ENCODE assay signal across 10 cellular contexts in the genomic region with DNA sequence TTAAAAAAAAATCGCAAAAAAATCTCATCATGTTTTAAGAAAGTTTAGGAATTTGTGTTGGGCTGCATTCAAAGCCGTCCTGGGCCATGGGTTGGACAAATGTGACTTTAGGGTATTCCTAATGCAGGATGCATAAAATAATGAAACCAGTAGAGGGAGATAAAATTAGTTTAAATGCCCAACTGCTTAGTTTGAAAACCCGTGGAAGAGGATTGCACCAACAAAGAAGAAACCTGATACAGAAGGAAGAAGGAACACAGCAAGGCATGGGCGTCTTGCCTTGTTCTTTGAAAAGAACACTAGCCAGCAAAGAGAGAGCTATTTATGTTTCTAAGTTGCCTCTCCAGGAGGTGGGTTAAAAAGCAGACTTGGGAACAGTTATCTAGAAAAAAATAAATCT. TPM values are rescaled to one million over a fixed set of nuclear protein-coding genes. Genes with fewer than 3 reads are reported as not detected.
DNase-seq lines count a peak whose midpoint lies in the region; ATAC-seq, FAIRE-seq and TF ChIP-seq lines count a peak whose summit lies in the region.
"Had no signal": no experiment of that assay in that cellular context is flagged by ENCODE, and none has a peak within 500 bp of the region (broad histone marks: within the 10 kb centered on the region; RNA-seq: fewer than 3 reads in every experiment).

No MANE protein-coding gene starts in this region.

- POLR2A ChIA-PET in K562 (lab: Yijun Ruan, JAX) = interaction anchor here (2.4 kb wide), 1 partner anchor 10 kb away, joined by 8 read pairs; no protein-coding TSS in a partner anchor

- CTCF ChIA-PET in K562 (lab: Yijun Ruan, JAX; ENCODE audit: low intra/inter-chr PET ratio) = no interaction called here

- intact Hi-C loops in K562 (cut with micrococcal nuclease) = no loop called here

- 25% methylated on average over 4 of the region's 4 CpGs for WGBS in K562 (ENCODE audit: insufficient coverage, low coverage, missing lambda C conversion rate)

- no peaks in the 10 kb centered on the region for H3K9me3 ChIP-seq in K562 (replicated peaks; ENCODE audit: control insufficient read depth, insufficient read depth, low read depth, low read length)
- H3K9me3 ChIP-seq: thoracic aorta had no signal

- in situ Hi-C loops in K562 (cut with MboI) = no loop called here

- no peak for TF ChIP-seq RAD21 in K562 (CRISPR knock-in tag; conservative IDR thresholded peaks at IDR 0.05 in 1 of 2, IDR thresholded peaks at IDR 0.05 in 1 of 2)

- TF ChIP-seq EP300 in K562 (IDR thresholded peaks at IDR 0.05; ENCODE audit: low read length) = no peak

- H3K4me2 ChIP-seq in K562 (ENCODE audit: insufficient read depth, low read length) = no peak overlapping the region

- TF ChIP-seq CTCF in LNCaP clone FGC (IDR thresholded peaks at IDR 0.05; ENCODE audit: control insufficient read depth, extremely low read depth, insufficient read depth) = peak; percentile 18; the same call in 1 of the 2 replicates
- TF ChIP-seq CTCF in K562 (IDR thresholded peaks at IDR 0.05 in 2 of 3, conservative IDR thresholded peaks at IDR 0.05 in 1 of 3; ENCODE audit: insufficient read depth in 2 of 3, low read depth in 1 of 3, low read length in 3 of 3) = peak in 1 of 3 experiments; percentile 21; a peak in 1 of 6 replicates
- peak in 1 of 3 experiments; percentile 17 for TF ChIP-seq CTCF in nephron (IDR thresholded peaks at IDR 0.05; ENCODE audit: unreplicated experiment in 3 of 3)

- no peak overlapping the region for H3K9ac ChIP-seq in K562 (ENCODE audit: insufficient read depth in 1 of 2, low read depth in 2 of 2, low read length in 2 of 2)

- H4K20me1 ChIP-seq in K562 (replicated peaks; ENCODE audit: control insufficient read depth, insufficient read depth, low read length) = no peaks in the 10 kb centered on the region

- H3K79me2 ChIP-seq in K562 (ENCODE audit: control insufficient read depth, insufficient read depth, low read length) = no peaks in the 10 kb centered on the region

- H3K27ac ChIP-seq in K562 (ENCODE audit: extremely low read depth, low read depth, low read length) = no peak overlapping the region
- H3K27ac ChIP-seq: thoracic aorta had no signal

- H3K9me3 Mint-ChIP-seq in nephron = no peaks in the 10 kb centered on the region
- no peaks in the 10 kb centered on the region for H3K9me3 Mint-ChIP-seq in natural killer cell treated with Interleukin-12 subunit alpha and Interleukin-12 subunit beta and Interleukin-15 and Interleukin-18, amount 100 ng/mL, for 72 hours
- H3K9me3 Mint-ChIP-seq: activated CD4-positive, alpha-beta T cell treated with anti-CD3 and anti-CD28 coated beads, Interleukin-2, amount 10 ng/mL, durations not matched to agents 7 days and 5 days had no signal

- H3K4me3 ChIP-seq in LNCaP clone FGC (ENCODE audit: low read depth, low read length) = no peak overlapping the region
- H3K4me3 ChIP-seq in K562 = no peak overlapping the region
- H3K4me3 ChIP-seq: thoracic aorta had no signal

- ATAC-seq in K562 = peak; percentile 56
- ATAC-seq in GM21381 (IDR thresholded peaks at IDR 0.05; ENCODE audit: unreplicated experiment) = no peak
- ATAC-seq in natural killer cell treated with Interleukin-12 subunit alpha and Interleukin-12 subunit beta and Interleukin-15 and Interleukin-18, amount 100 ng/mL, for 72 hours = no peak
- ATAC-seq in HG03342 (IDR thresholded peaks at IDR 0.05; ENCODE audit: unreplicated experiment) = no peak

- H3K4me3 Mint-ChIP-seq in nephron = peak overlapping the region in 1 of 3 experiments; percentile 10
- no peak overlapping the region for H3K4me3 Mint-ChIP-seq in natural killer cell treated with Interleukin-12 subunit alpha and Interleukin-12 subunit beta and Interleukin-15 and Interleukin-18, amount 100 ng/mL, for 72 hours
- H3K4me3 Mint-ChIP-seq: activated CD4-positive, alpha-beta T cell treated with anti-CD3 and anti-CD28 coated beads, Interleukin-2, amount 10 ng/mL, durations not matched to agents 7 days and 5 days had no signal

- H3K9me1 ChIP-seq in K562 (ENCODE audit: control insufficient read depth, insufficient read depth, low read length) = no peaks in the 10 kb centered on the region

- no peak overlapping the region for H2AFZ ChIP-seq in K562 (ENCODE audit: low read depth, low read length)

- TF ChIP-seq POLR2A in K562 (conservative IDR thresholded peaks at IDR 0.05) (no peak), GM12891 (IDR thresholded peaks at IDR 0.05; ENCODE audit: low read depth, low read length) (no peak)

- H3K4me1 ChIP-seq in K562 (replicated peaks in 1 of 2; ENCODE audit: control insufficient read depth in 2 of 2, insufficient read depth in 2 of 2, low read length in 2 of 2) = no peaks in the 10 kb centered on the region

- BruUV-seq in K562 (replicated peaks; lab: Mats Ljungman, UMichigan) = no TSS peak

- peak; percentile 44 for DNase-seq in EH (ENCODE audit: low read depth)
- peak; percentile 40 for DNase-seq in LNCaP clone FGC (ENCODE audit: low read depth)
- no peak for DNase-seq in K562 (ENCODE audit: extremely low read depth in 1 of 4, low spot score in 3 of 4)
- no peak for DNase-seq in GM12891 (ENCODE audit: insufficient read length, low spot score)
- DNase-seq in natural killer cell treated with Interleukin-12 subunit alpha and Interleukin-12 subunit beta and Interleukin-15 and Interleukin-18, amount 100 ng/mL, for 72 hours (ENCODE audit: low spot score) = no peak
- DNase-seq: activated CD4-positive, alpha-beta T cell treated with anti-CD3 and anti-CD28 coated beads, Interleukin-2, amount 10 ng/mL, durations not matched to agents 7 days and 5 days had no signal

- peak overlapping the region; percentile 29 to 76 (median 62) for H3K27ac Mint-ChIP-seq in nephron
- no peak overlapping the region for H3K27ac Mint-ChIP-seq in natural killer cell treated with Interleukin-12 subunit alpha and Interleukin-12 subunit beta and Interleukin-15 and Interleukin-18, amount 100 ng/mL, for 72 hours
- H3K27ac Mint-ChIP-seq: activated CD4-positive, alpha-beta T cell treated with anti-CD3 and anti-CD28 coated beads, Interleukin-2, amount 10 ng/mL, durations not matched to agents 7 days and 5 days had no signal

- H3K36me3 Mint-ChIP-seq in nephron (ENCODE audit: low read depth) = peaks cover 11% of the 10 kb centered on the region
- H3K36me3 Mint-ChIP-seq in natural killer cell treated with Interleukin-12 subunit alpha and Interleukin-12 subunit beta and Interleukin-15 and Interleukin-18, amount 100 ng/mL, for 72 hours = no peaks in the 10 kb centered on the region

- peaks cover 15% of the 10 kb centered on the region; the same call in 1 of the 3 replicates for H3K36me3 ChIP-seq in K562 (ENCODE audit: control insufficient read depth, insufficient read depth, low read length)
- H3K36me3 ChIP-seq: thoracic aorta had no signal

- FAIRE-seq in K562 (lab: Jason Lieb, UNC) = no peak
- FAIRE-seq in GM12891 (lab: Jason Lieb, UNC) = no peak

- H3K27me3 Mint-ChIP-seq in nephron (ENCODE audit: low read depth) = no peaks in the 10 kb centered on the region
- H3K27me3 Mint-ChIP-seq in natural killer cell treated with Interleukin-12 subunit alpha and Interleukin-12 subunit beta and Interleukin-15 and Interleukin-18, amount 100 ng/mL, for 72 hours = no peaks in the 10 kb centered on the region
- H3K27me3 Mint-ChIP-seq: activated CD4-positive, alpha-beta T cell treated with anti-CD3 and anti-CD28 coated beads, Interleukin-2, amount 10 ng/mL, durations not matched to agents 7 days and 5 days had no signal

- H3K27me3 ChIP-seq in K562 (ENCODE audit: control insufficient read depth in 2 of 2, insufficient read depth in 2 of 2, low read length in 2 of 2) = no peaks in the 10 kb centered on the region

- peaks cover 20% of the 10 kb centered on the region for H3K4me1 Mint-ChIP-seq in nephron
- H3K4me1 Mint-ChIP-seq in natural killer cell treated with Interleukin-12 subunit alpha and Interleukin-12 subunit beta and Interleukin-15 and Interleukin-18, amount 100 ng/mL, for 72 hours (ENCODE audit: low read depth in 2 of 2) = no peaks in the 10 kb centered on the region
- H3K4me1 Mint-ChIP-seq: activated CD4-positive, alpha-beta T cell treated with anti-CD3 and anti-CD28 coated beads, Interleukin-2, amount 10 ng/mL, durations not matched to agents 7 days and 5 days had no signal

RNA-seq across cellular contexts. Expression of a gene that starts 37.9 kb away (rescaled TPM):
- total RNA-seq in K562 (2011; cell fraction: chromatin; rRNA removed; ENCODE audit: low replicate concordance) = 46.6 and 73.0 TPM in 2 replicates
- total RNA-seq in K562 (2011; cell fraction: nucleolus; rRNA removed) = 16.8 and 17.2 TPM in 2 replicates
- 22.1 and 23.6 TPM in 2 replicates for total RNA-seq in K562 (2011; cell fraction: nucleoplasm; rRNA removed)
- total RNA-seq in K562 (2014; rRNA removed) (43.9 and 44.5 TPM in 2 replicates), K562 (2014; rRNA removed; fragmentation: Illumina TruSeq; extraction: Trizol) (112 and 126 TPM in 2 replicates), K562 (2015; rRNA removed; fragmentation: Illumina TruSeq; extraction: Trizol) (74.1 and 76.5 TPM in 2 replicates), K562 (2021) (74.8 and 75.0 TPM in 2 replicates)
- polyA plus RNA-seq in K562 (2011; rRNA removed) (63.3 and 105 TPM in 2 replicates), K562 (2014; fragmentation: Illumina TruSeq; extraction: Trizol) (89.0 and 110 TPM in 2 replicates), K562 (2014; fragmentation: Nextera tagmentation; extraction: Ambion mirVana) (100 to 1,000 TPM in 1 of 2 experiments, 10 to 100 TPM in 1; 51.7 to 122 TPM), K562 (2014; rRNA removed) (40.6 and 44.0 TPM in 2 replicates)
- 21.0 and 37.9 TPM in 2 replicates for polyA plus RNA-seq in K562 (2011; cell fraction: cytosol; rRNA removed)
- 28.3 and 31.4 TPM in 2 replicates for polyA plus RNA-seq in K562 (2011; cell fraction: nucleus; rRNA removed)
- polyA plus RNA-seq in K562 (2012) = 21.5 and 53.6 TPM in 2 replicates
- polyA minus RNA-seq in K562 (2011; rRNA and poly(A)+ RNA removed) = 243 and 326 TPM in 2 replicates
- polyA minus RNA-seq in K562 (2011; cell fraction: cytosol; rRNA and poly(A)+ RNA removed) = 33.9 and 74.5 TPM in 2 replicates
- 22.3 and 40.9 TPM in 2 replicates for polyA minus RNA-seq in K562 (2011; cell fraction: nucleus; rRNA and poly(A)+ RNA removed)
- 16.0 TPM for polyA plus RNA-seq in GM12891 (2012; ENCODE audit: low read depth, missing spikeins)
- 10 to 100 TPM; 40.1 to 44.8 TPM for total RNA-seq in natural killer cell treated with Interleukin-12 subunit alpha and Interleukin-12 subunit beta and Interleukin-15 and Interleukin-18, amount 100 ng/mL, for 72 hours

RNA-seq across cellular contexts. Expression of a gene that starts 38.1 kb away (rescaled TPM):
- total RNA-seq in K562 (2011; cell fraction: chromatin; rRNA removed; ENCODE audit: low replicate concordance) = 16.4 and 43.1 TPM in 2 replicates
- 6.7 and 11.3 TPM in 2 replicates for total RNA-seq in K562 (2011; cell fraction: nucleolus; rRNA removed)
- total RNA-seq in K562 (2011; cell fraction: nucleoplasm; rRNA removed) = 20.4 and 29.3 TPM in 2 replicates
- 7.9 and 13.2 TPM in 2 replicates for total RNA-seq in K562 (2014; rRNA removed)
- 19.6 and 22.8 TPM in 2 replicates for total RNA-seq in K562 (2014; rRNA removed; fragmentation: Illumina TruSeq; extraction: Trizol)
- total RNA-seq in K562 (2015; rRNA removed; fragmentation: Illumina TruSeq; extraction: Trizol) = 14.8 and 17.0 TPM in 2 replicates
- total RNA-seq in K562 (2021) = 16.2 and 22.0 TPM in 2 replicates
- 17.7 and 23.1 TPM in 2 replicates for polyA plus RNA-seq in K562 (2011; rRNA removed)
- polyA plus RNA-seq in K562 (2011; cell fraction: cytosol; rRNA removed) = 4.3 and 8.2 TPM in 2 replicates
- 11.5 and 14.9 TPM in 2 replicates for polyA plus RNA-seq in K562 (2011; cell fraction: nucleus; rRNA removed)
- 7.9 and 8.2 TPM in 2 replicates for polyA plus RNA-seq in K562 (2012)
- 11.7 and 13.2 TPM in 2 replicates for polyA plus RNA-seq in K562 (2014; fragmentation: Illumina TruSeq; extraction: Trizol)
- 1 to 10 TPM; 4.1 to 7.2 TPM for polyA plus RNA-seq in K562 (2014; fragmentation: Nextera tagmentation; extraction: Ambion mirVana)
- polyA plus RNA-seq in K562 (2014; rRNA removed) = 10.1 and 10.2 TPM in 2 replicates
- polyA minus RNA-seq in K562 (2011; rRNA and poly(A)+ RNA removed) = 41.4 and 50.0 TPM in 2 replicates
- polyA minus RNA-seq in K562 (2011; cell fraction: cytosol; rRNA and poly(A)+ RNA removed) = 10.5 and 13.2 TPM in 2 replicates
- 20.5 and 41.5 TPM in 2 replicates for polyA minus RNA-seq in K562 (2011; cell fraction: nucleus; rRNA and poly(A)+ RNA removed)
- 3.5 TPM for polyA plus RNA-seq in GM12891 (2012; ENCODE audit: low read depth, missing spikeins)
- total RNA-seq in natural killer cell treated with Interleukin-12 subunit alpha and Interleukin-12 subunit beta and Interleukin-15 and Interleukin-18, amount 100 ng/mL, for 72 hours = 10 to 100 TPM; 31.3 to 36.6 TPM

Comparison
In these comparisons a context has a peak if more than half of its experiments do, and no peak if none do; other contexts are left out.
1. DNase-seq: peak in EH (single experiment) and LNCaP clone FGC (single experiment); none in K562 (0 of 4), GM12891 (single experiment) and natural killer cell treated with Interleukin-12 subunit alpha and Interleukin-12 subunit beta and Interleukin-15 and Interleukin-18, amount 100 ng/mL, for 72 hours (single experiment).
2. H3K27ac Mint-ChIP-seq: peak in nephron (3 of 3); none in natural killer cell treated with Interleukin-12 subunit alpha and Interleukin-12 subunit beta and Interleukin-15 and Interleukin-18, amount 100 ng/mL, for 72 hours (0 of 2).